ENCODE assay signal across 1 cellular context in the genomic region with DNA sequence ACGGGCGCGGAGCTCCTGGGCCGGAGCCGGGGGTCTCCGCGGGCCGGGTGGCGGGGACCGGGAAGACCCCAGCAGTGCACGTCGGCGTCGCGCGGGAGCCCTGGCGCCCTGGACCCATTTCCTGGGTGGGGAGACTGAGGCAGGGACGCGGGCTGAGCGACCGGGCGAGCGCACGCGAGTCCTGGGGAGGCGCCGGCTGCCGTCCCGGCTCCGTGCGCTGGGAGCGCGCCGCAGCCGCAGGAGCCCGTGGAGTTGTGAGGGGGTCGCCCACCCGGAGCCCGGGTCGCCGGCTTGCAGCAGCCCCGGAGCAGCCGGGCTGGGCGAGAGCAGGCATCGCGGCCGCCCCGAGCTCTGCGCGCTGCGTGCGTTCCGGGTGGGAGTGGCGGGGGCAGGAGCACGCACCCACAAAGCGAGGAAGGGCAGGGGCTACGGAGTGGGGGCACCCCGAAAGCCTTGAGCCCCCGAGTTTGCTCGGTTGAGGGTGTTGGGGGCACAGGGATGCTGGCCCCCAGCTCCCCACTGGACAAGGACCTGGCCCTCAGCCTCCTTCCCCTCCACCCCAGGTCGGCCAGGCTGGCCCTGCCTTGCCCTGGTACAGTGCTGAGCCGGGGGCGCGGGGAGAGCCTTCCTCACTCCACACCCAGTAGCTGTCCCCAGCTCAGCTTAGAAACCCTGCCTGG.
TF ChIP-seq lines count a peak whose summit lies in the region.

No MANE protein-coding gene starts in this region.

TF ChIP-seq in liver, 16 proteins besides CTCF, POLR2A, EP300 and RAD21 (continued from another document):
- no peak for TF ChIP-seq GABPA (IDR thresholded peaks at IDR 0.05 in 1 of 2, conservative IDR thresholded peaks at IDR 0.05 in 1 of 2)
- no peak for TF ChIP-seq JUND (IDR thresholded peaks at IDR 0.05)
- no peak for TF ChIP-seq HNF4A (conservative IDR thresholded peaks at IDR 0.05)
- TF ChIP-seq FOXA2 (IDR thresholded peaks at IDR 0.05), result no peak
- TF ChIP-seq TAF1 (conservative IDR thresholded peaks at IDR 0.05), result no peak
TF ChIP-seq in liver: peak in this region for 0.
